In genomic region chr12:22653790-22654189, GRCh38 we compare ENCODE assay signal across 34 cellular contexts. TPM values are rescaled to one million over a fixed set of nuclear protein-coding genes. Genes with fewer than 3 reads are reported as not detected.
DNase-seq lines count a peak whose midpoint lies in the region; ATAC-seq, FAIRE-seq and TF ChIP-seq lines count a peak whose summit lies in the region.
"Had no signal": no experiment of that assay in that cellular context is flagged by ENCODE, and none has a peak within 500 bp of the region (broad histone marks: within the 10 kb centered on the region; RNA-seq: fewer than 3 reads in every experiment).

No MANE protein-coding gene starts in this region.

- H3K79me2 ChIP-seq in endothelial cell of umbilical vein (ENCODE audit: control insufficient read depth, insufficient read depth, low read length), result peaks cover 49% of the 10 kb centered on the region

- H3K36me3 ChIP-seq in endothelial cell of umbilical vein (ENCODE audit: control insufficient read depth in 2 of 2, extremely low read depth in 1 of 2, insufficient read depth in 2 of 2, low read length in 2 of 2) (peaks cover 0 to under 1% of the 10 kb centered on the region in 2 experiments), A673 (ENCODE audit: insufficient read depth, low read length, poor library complexity, severe bottlenecking) (no peaks in the 10 kb centered on the region)
- H3K36me3 ChIP-seq: brain microvascular endothelial cell, esophagus muscularis mucosa, lower lobe of right lung, thoracic aorta, uterus had no signal

- no peak overlapping the region for H3K4me3 ChIP-seq in endothelial cell of umbilical vein (replicated peaks in 1 of 3; ENCODE audit: insufficient read depth in 1 of 3, low read depth in 1 of 3, low read length in 3 of 3)
- H3K4me3 ChIP-seq in A673 (ENCODE audit: low read depth, low read length, poor library complexity, severe bottlenecking), result no peak overlapping the region
- H3K4me3 ChIP-seq: esophagus muscularis mucosa, lower lobe of right lung, SJCRH30, thoracic aorta, uterus had no signal

- intact Hi-C loops in endothelial cell of umbilical vein (cut with micrococcal nuclease), result loop anchor here (1.0 kb wide), 1 partner anchor 10 kb away; no protein-coding TSS in a partner anchor
- intact Hi-C loops in A673 (cut with micrococcal nuclease; ENCODE audit: unreplicated experiment), result no loop called here

- TF ChIP-seq CTCF in RWPE1 (conservative IDR thresholded peaks at IDR 0.05; ENCODE audit: low read depth) (no peak), endothelial cell of umbilical vein (IDR thresholded peaks at IDR 0.05; ENCODE audit: extremely low read depth in 1 of 2, insufficient read depth in 1 of 2, low read depth in 1 of 2, low read length in 2 of 2) (no peak), osteocyte (IDR thresholded peaks at IDR 0.05) (no peak), A673 (conservative IDR thresholded peaks at IDR 0.05; ENCODE audit: low read depth, low read length) (no peak)

- H3K27me3 ChIP-seq in endothelial cell of umbilical vein (ENCODE audit: control insufficient read depth in 2 of 2, insufficient read depth in 2 of 2, low read length in 2 of 2) (no peaks in the 10 kb centered on the region), A673 (replicated peaks; ENCODE audit: insufficient read depth, low read depth, low read length, poor library complexity) (no peaks in the 10 kb centered on the region)
- H3K27me3 ChIP-seq: brain microvascular endothelial cell, esophagus muscularis mucosa, SJCRH30, uterus had no signal

- H2AFZ ChIP-seq in endothelial cell of umbilical vein (ENCODE audit: low read depth, low read length), result no peak overlapping the region

- H3K27ac Mint-ChIP-seq in osteocyte (ENCODE audit: unreplicated experiment), result peak overlapping the region; percentile 85
- H3K27ac Mint-ChIP-seq in activated T-cell treated with anti-CD3 and anti-CD28 coated beads, Interleukin-2, amount 50 U/mL, for 72 hours, result no peak overlapping the region
- H3K27ac Mint-ChIP-seq: activated T-helper 2 cell treated with anti-CD3 and anti-CD28 coated beads, Interferon-gamma antibody, Interleukin-2, Interleukin-4, amounts not matched to agents 10 μg/mL and 5 μg/mL and 100 μg/mL, durations not matched to agents 14 hours and 24 hours and 36 hours had no signal

- POLR2A ChIA-PET in RWPE1 (lab: Yijun Ruan, JAX; ENCODE audit: low non-redundant PET), result no interaction called here
- POLR2A ChIA-PET in endothelial cell of umbilical vein (lab: Charles Lee), result no interaction called here
- POLR2A ChIA-PET in A673 (lab: Charles Lee; ENCODE audit: low non-redundant PET), result no interaction called here

- H3K27ac ChIP-seq in RWPE1 (no peak overlapping the region), endothelial cell of umbilical vein (ENCODE audit: insufficient read depth, low read depth, low read length) (no peak overlapping the region), A673 (ENCODE audit: low read depth, low read length, poor library complexity, severe bottlenecking) (no peak overlapping the region)
- H3K27ac ChIP-seq: brain microvascular endothelial cell, esophagus muscularis mucosa, lower lobe of right lung, SJCRH30, thoracic aorta, uterus, WERI-Rb-1 had no signal

- H3K9me3 Mint-ChIP-seq in osteocyte (ENCODE audit: unreplicated experiment), result no peaks in the 10 kb centered on the region
- no peaks in the 10 kb centered on the region for H3K9me3 Mint-ChIP-seq in activated T-cell treated with anti-CD3 and anti-CD28 coated beads, Interleukin-2, amount 50 U/mL, for 72 hours
- H3K9me3 Mint-ChIP-seq: activated T-helper 2 cell treated with anti-CD3 and anti-CD28 coated beads, Interferon-gamma antibody, Interleukin-2, Interleukin-4, amounts not matched to agents 10 μg/mL and 5 μg/mL and 100 μg/mL, durations not matched to agents 14 hours and 24 hours and 36 hours; nephron progenitor cell had no signal

- TF ChIP-seq POLR2A in endothelial cell of umbilical vein (IDR thresholded peaks at IDR 0.05; ENCODE audit: low read depth, low read length), result no peak

- no peaks in the 10 kb centered on the region for H3K27me3 Mint-ChIP-seq in osteocyte (ENCODE audit: unreplicated experiment)
- H3K27me3 Mint-ChIP-seq in activated T-cell treated with anti-CD3 and anti-CD28 coated beads, Interleukin-2, amount 50 U/mL, for 72 hours (ENCODE audit: low read depth), result no peaks in the 10 kb centered on the region

- FAIRE-seq in G401.6 (lab: Jason Lieb, UNC) (peak; percentile 34), endothelial cell of umbilical vein (lab: Jason Lieb, UNC) (no peak)
- FAIRE-seq: frontal cortex, GM12892, small intestine had no signal

- no peak for ATAC-seq in activated T-cell treated with anti-CD3 and anti-CD28 coated beads, Interleukin-2, amount 50 U/mL, for 72 hours (replicated peaks in 1 of 2)
- ATAC-seq: HCT116, lower lobe of right lung had no signal

- dilution Hi-C loops in endothelial cell of umbilical vein (cut with MboI; ENCODE audit: extremely low pct_ligation_motif_present, low sequenced_read_pairs), result no loop called here

- BruUV-seq in endothelial cell of umbilical vein (replicated peaks; lab: Mats Ljungman, UMichigan), result no TSS peak
- no TSS peak for BruUV-seq in A673 (replicated peaks; lab: Mats Ljungman, UMichigan)

- peaks cover 20% of the 10 kb centered on the region for H3K4me1 Mint-ChIP-seq in osteocyte (ENCODE audit: unreplicated experiment)
- H3K4me1 Mint-ChIP-seq in activated T-cell treated with anti-CD3 and anti-CD28 coated beads, Interleukin-2, amount 50 U/mL, for 72 hours (ENCODE audit: low read depth), result peaks cover 52% of the 10 kb centered on the region
- H3K4me1 Mint-ChIP-seq: nephron progenitor cell had no signal

- no peaks in the 10 kb centered on the region for H4K20me1 ChIP-seq in endothelial cell of umbilical vein (replicated peaks; ENCODE audit: control insufficient read depth, extremely low read depth, insufficient read depth, low read length)

- CTCF ChIA-PET in RWPE1 (lab: Yijun Ruan, JAX) (no interaction called here), endothelial cell of umbilical vein (lab: Charles Lee) (interaction anchor here (2.2 kb wide), 1 partner anchor 31 kb away, joined by 6 read pairs; no protein-coding TSS in a partner anchor), A673 (lab: Charles Lee) (no interaction called here)

- peak; percentile 10 for DNase-seq in RWPE1 (ENCODE audit: low spot score)
- peak; percentile 42 for DNase-seq in endothelial cell of umbilical vein (ENCODE audit: low read depth, low spot score)
- no peak for DNase-seq in osteocyte (ENCODE audit: extremely low spot score, unreplicated experiment)
- no peak for DNase-seq in stimulated activated CD4-positive, alpha-beta T cell treated with anti-CD3 and anti-CD28 coated beads, Interleukin-4, amount 100 ng/mL, for 24 hours
- no peak for DNase-seq in A673 (ENCODE audit: low spot score)
- no peak for DNase-seq in activated T-cell treated with anti-CD3 and anti-CD28 coated beads, Interleukin-2, amount 50 U/mL, for 72 hours
- DNase-seq: activated CD4-positive, alpha-beta T cell treated with anti-CD3 and anti-CD28 coated beads for 48 hours; activated naive CD4-positive, alpha-beta T cell treated with anti-CD3 and anti-CD28 coated beads, Interleukin-2, amount 50 U/mL, for 16 hours; amniotic stem cell; brain microvascular endothelial cell; C1 segment of cervical spinal cord; COR-L47; DMS53; effector CD4-positive, alpha-beta T cell; Kasumi-1; kidney glomerular epithelial cell; lower lobe of right lung; NCI-H1092; NCI-H1694 treated with DMSO at 0.1 percent for 48 hours; NCI-H2171; nephron progenitor cell; retina; SJCRH30; small intestine; stimulated activated naive CD4-positive, alpha-beta T cell treated with Interleukin-2 at 50 U/mL for 16 hours; uterus; WERI-Rb-1 had no signal

- H3K9ac ChIP-seq in endothelial cell of umbilical vein (replicated peaks; ENCODE audit: extremely low read depth, insufficient read depth, low read length), result no peak overlapping the region

- H3K36me3 Mint-ChIP-seq in osteocyte (ENCODE audit: unreplicated experiment), result peaks cover 22% of the 10 kb centered on the region
- H3K36me3 Mint-ChIP-seq in activated T-cell treated with anti-CD3 and anti-CD28 coated beads, Interleukin-2, amount 50 U/mL, for 72 hours (ENCODE audit: insufficient read depth in 2 of 2), result peaks cover 8 to 23% of the 10 kb centered on the region in 2 donors

- peak overlapping the region; percentile 4 for H3K4me2 ChIP-seq in endothelial cell of umbilical vein (ENCODE audit: insufficient read depth, low read length)

- no peaks in the 10 kb centered on the region for H3K9me3 ChIP-seq in endothelial cell of umbilical vein (replicated peaks; ENCODE audit: control insufficient read depth, insufficient read depth, low read length)
- H3K9me3 ChIP-seq in A673 (ENCODE audit: low read depth, low read length, poor library complexity, severe bottlenecking), result no peaks in the 10 kb centered on the region
- H3K9me3 ChIP-seq: esophagus muscularis mucosa, lower lobe of right lung, SJCRH30, thoracic aorta, uterus had no signal

- H3K9me1 ChIP-seq in endothelial cell of umbilical vein (replicated peaks; ENCODE audit: control insufficient read depth, extremely low read depth, insufficient read depth, low read length), result no peaks in the 10 kb centered on the region

- H3K4me3 Mint-ChIP-seq in osteocyte (ENCODE audit: unreplicated experiment), result no peak overlapping the region
- H3K4me3 Mint-ChIP-seq in activated T-cell treated with anti-CD3 and anti-CD28 coated beads, Interleukin-2, amount 50 U/mL, for 72 hours, result no peak overlapping the region
- H3K4me3 Mint-ChIP-seq: nephron progenitor cell had no signal

- H3K4me1 ChIP-seq in endothelial cell of umbilical vein (ENCODE audit: control insufficient read depth, extremely low read depth, insufficient read depth, low read length), result peaks cover 18% of the 10 kb centered on the region
- H3K4me1 ChIP-seq in A673 (ENCODE audit: insufficient read depth, low read length, poor library complexity, severe bottlenecking), result peaks cover 12% of the 10 kb centered on the region
- H3K4me1 ChIP-seq: lower lobe of right lung, uterus had no signal

TF ChIP-seq in endothelial cell of umbilical vein, 7 proteins besides CTCF, POLR2A, EP300 and RAD21 (continues in another document):
- no peak for TF ChIP-seq MAX (IDR thresholded peaks at IDR 0.05; ENCODE audit: insufficient read depth, insufficient read length)

RNA-seq across cellular contexts. Expression of gene ETNK1, which starts 28.8 kb away (rescaled TPM):
- total RNA-seq in endothelial cell of umbilical vein, result 63.8 and 68.4 TPM in 2 replicates
- 11.4 and 14.3 TPM in 2 replicates for polyA plus RNA-seq in endothelial cell of umbilical vein
- polyA plus RNA-seq in endothelial cell of umbilical vein (2011; cell fraction: cytosol; rRNA removed), result 7.8 and 11.4 TPM in 2 replicates
- polyA plus RNA-seq in endothelial cell of umbilical vein (2011; cell fraction: nucleus; rRNA removed), result 46.8 and 61.0 TPM in 2 replicates
- polyA plus RNA-seq in endothelial cell of umbilical vein (2012), result 30.2 and 37.9 TPM in 2 replicates
- polyA minus RNA-seq in endothelial cell of umbilical vein, result 70.6 and 99.8 TPM in 2 replicates
- 38.4 TPM for polyA minus RNA-seq in endothelial cell of umbilical vein (2011; cell fraction: cytosol; rRNA and poly(A)+ RNA removed)
- 222 and 256 TPM in 2 replicates for polyA minus RNA-seq in endothelial cell of umbilical vein (2011; cell fraction: nucleus; rRNA and poly(A)+ RNA removed)
- total RNA-seq in osteocyte, result 52.2 and 63.0 TPM in 2 replicates
- total RNA-seq in A673 (2021), result 77.8 and 90.4 TPM in 2 replicates
- total RNA-seq in activated T-cell treated with anti-CD3 and anti-CD28 coated beads, Interleukin-2, amount 50 U/mL, for 72 hours, result 10 to 100 TPM; 84.0 to 88.9 TPM

Comparison
In these comparisons a context has a peak if more than half of its experiments do, and no peak if none do; other contexts are left out.
1. DNase-seq: peak in RWPE1 (single experiment) and endothelial cell of umbilical vein (single experiment); none in osteocyte (single experiment), stimulated activated CD4-positive, alpha-beta T cell treated with anti-CD3 and anti-CD28 coated beads, Interleukin-4, amount 100 ng/mL, for 24 hours (single experiment), A673 (single experiment) and activated T-cell treated with anti-CD3 and anti-CD28 coated beads, Interleukin-2, amount 50 U/mL, for 72 hours (0 of 2).